In the genomic region with DNA sequence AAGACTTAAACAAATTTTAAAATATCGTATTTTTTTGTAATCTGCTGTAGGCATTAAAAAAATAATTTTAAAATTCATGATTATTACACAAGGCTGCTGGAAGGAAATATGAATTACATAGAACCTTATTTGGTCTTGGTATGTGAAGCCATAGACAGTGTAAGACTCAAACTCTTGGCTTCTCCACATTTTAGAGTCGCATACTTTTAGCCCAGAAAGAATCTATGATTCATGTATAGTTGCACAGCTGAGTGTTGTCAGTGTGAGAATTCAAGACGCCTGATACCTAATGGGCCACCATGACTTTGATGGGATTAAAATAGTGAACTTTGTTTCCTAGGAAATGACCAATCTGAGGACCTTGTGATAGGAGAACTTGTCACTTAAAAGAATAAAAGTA, we compare ENCODE assay signal across 1 cellular context.
TF ChIP-seq lines count a peak whose summit lies in the region.

No MANE protein-coding gene starts in this region.

TF ChIP-seq in K562, 482 proteins besides CTCF, POLR2A, EP300 and RAD21 (continued from another document):
- TF ChIP-seq, protein P1, sequence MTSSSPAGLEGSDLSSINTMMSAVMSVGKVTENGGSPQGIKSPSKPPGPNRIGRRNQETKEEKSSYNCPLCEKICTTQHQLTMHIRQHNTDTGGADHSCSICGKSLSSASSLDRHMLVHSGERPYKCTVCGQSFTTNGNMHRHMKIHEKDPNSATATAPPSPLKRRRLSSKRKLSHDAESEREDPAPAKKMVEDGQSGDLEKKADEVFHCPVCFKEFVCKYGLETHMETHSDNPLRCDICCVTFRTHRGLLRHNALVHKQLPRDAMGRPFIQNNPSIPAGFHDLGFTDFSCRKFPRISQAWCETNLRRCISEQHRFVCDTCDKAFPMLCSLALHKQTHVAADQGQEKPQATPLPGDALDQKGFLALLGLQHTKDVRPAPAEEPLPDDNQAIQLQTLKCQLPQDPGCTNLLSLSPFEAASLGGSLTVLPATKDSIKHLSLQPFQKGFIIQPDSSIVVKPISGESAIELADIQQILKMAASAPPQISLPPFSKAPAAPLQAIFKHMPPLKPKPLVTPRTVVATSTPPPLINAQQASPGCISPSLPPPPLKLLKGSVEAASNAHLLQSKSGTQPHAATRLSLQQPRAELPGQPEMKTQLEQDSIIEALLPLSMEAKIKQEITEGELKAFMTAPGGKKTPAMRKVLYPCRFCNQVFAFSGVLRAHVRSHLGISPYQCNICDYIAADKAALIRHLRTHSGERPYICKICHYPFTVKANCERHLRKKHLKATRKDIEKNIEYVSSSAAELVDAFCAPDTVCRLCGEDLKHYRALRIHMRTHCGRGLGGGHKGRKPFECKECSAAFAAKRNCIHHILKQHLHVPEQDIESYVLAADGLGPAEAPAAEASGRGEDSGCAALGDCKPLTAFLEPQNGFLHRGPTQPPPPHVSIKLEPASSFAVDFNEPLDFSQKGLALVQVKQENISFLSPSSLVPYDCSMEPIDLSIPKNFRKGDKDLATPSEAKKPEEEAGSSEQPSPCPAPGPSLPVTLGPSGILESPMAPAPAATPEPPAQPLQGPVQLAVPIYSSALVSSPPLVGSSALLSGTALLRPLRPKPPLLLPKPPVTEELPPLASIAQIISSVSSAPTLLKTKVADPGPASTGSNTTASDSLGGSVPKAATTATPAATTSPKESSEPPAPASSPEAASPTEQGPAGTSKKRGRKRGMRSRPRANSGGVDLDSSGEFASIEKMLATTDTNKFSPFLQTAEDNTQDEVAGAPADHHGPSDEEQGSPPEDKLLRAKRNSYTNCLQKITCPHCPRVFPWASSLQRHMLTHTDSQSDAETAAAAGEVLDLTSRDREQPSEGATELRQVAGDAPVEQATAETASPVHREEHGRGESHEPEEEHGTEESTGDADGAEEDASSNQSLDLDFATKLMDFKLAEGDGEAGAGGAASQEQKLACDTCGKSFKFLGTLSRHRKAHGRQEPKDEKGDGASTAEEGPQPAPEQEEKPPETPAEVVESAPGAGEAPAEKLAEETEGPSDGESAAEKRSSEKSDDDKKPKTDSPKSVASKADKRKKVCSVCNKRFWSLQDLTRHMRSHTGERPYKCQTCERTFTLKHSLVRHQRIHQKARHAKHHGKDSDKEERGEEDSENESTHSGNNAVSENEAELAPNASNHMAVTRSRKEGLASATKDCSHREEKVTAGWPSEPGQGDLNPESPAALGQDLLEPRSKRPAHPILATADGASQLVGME (CRISPR knock-in tag; IDR thresholded peaks at IDR 0.05) = no peak
- no peak for TF ChIP-seq ZNF507 (tag; conservative IDR thresholded peaks at IDR 0.05)
- no peak for TF ChIP-seq ZNF398 (CRISPR knock-in tag; IDR thresholded peaks at IDR 0.05)
- TF ChIP-seq ZFP1 (CRISPR knock-in tag; IDR thresholded peaks at IDR 0.05) = no peak
